ENCODE assay signal across 12 cellular contexts in genomic region chr19:46625731-46626130, GRCh38. TPM values are rescaled to one million over a fixed set of nuclear protein-coding genes. Genes with fewer than 3 reads are reported as not detected.
DNase-seq lines count a peak whose midpoint lies in the region; ATAC-seq and TF ChIP-seq lines count a peak whose summit lies in the region.
"Had no signal": no experiment of that assay in that cellular context is flagged by ENCODE, and none has a peak within 500 bp of the region (broad histone marks: within the 10 kb centered on the region; RNA-seq: fewer than 3 reads in every experiment).

No MANE protein-coding gene starts in this region.

- H3K27ac Mint-ChIP-seq in memory B cell = peak overlapping the region; percentile 72

- no peak for ATAC-seq in RWPE2 (ENCODE audit: low read depth)
- ATAC-seq in memory B cell (ENCODE audit: low read depth) = no peak
- ATAC-seq in HG03342 (IDR thresholded peaks at IDR 0.05; ENCODE audit: unreplicated experiment) = no peak

- H3K27me3 Mint-ChIP-seq in memory B cell = peaks cover 3% of the 10 kb centered on the region

- no peaks in the 10 kb centered on the region for H3K36me3 ChIP-seq in RWPE2 (ENCODE audit: low read depth)
- H3K36me3 ChIP-seq in breast epithelium = no peaks in the 10 kb centered on the region
- no peaks in the 10 kb centered on the region for H3K36me3 ChIP-seq in subcutaneous abdominal adipose tissue (ENCODE audit: control insufficient read depth in 5 of 5, insufficient read depth in 5 of 5, low read length in 5 of 5)

- TF ChIP-seq POLR2A in breast epithelium (IDR thresholded peaks at IDR 0.05) = no peak

- no peaks in the 10 kb centered on the region for H3K36me3 Mint-ChIP-seq in memory B cell

- intact Hi-C loops in breast epithelium (cut with DNase I; ENCODE audit: low total_unique reads) = no loop called here

- H3K27me3 ChIP-seq in RWPE2 (ENCODE audit: insufficient read depth, poor library complexity, severe bottlenecking) (no peaks in the 10 kb centered on the region), breast epithelium (no peaks in the 10 kb centered on the region), subcutaneous abdominal adipose tissue (ENCODE audit: control insufficient read depth in 5 of 5, insufficient read depth in 4 of 5, low read length in 5 of 5) (peaks cover 0 to 6% (median 0%) of the 10 kb centered on the region in 5 donors)

- H3K9me3 ChIP-seq in RWPE2 (ENCODE audit: severe bottlenecking) = no peaks in the 10 kb centered on the region
- H3K9me3 ChIP-seq in breast epithelium = no peaks in the 10 kb centered on the region
- no peaks in the 10 kb centered on the region for H3K9me3 ChIP-seq in subcutaneous abdominal adipose tissue (ENCODE audit: control insufficient read depth in 5 of 5, low read length in 5 of 5)

- no peak overlapping the region for H3K4me3 ChIP-seq in RWPE2 (ENCODE audit: severe bottlenecking)
- H3K4me3 ChIP-seq in breast epithelium = no peak overlapping the region
- H3K4me3 ChIP-seq in subcutaneous abdominal adipose tissue (ENCODE audit: low read depth in 1 of 5, low read length in 5 of 5) = no peak overlapping the region

- H3K9ac ChIP-seq in subcutaneous abdominal adipose tissue (ENCODE audit: low read length in 5 of 5) = peak overlapping the region in 2 of 5 donors; percentile 42 to 56

- DNase-seq in RWPE2 (ENCODE audit: low spot score) = peak; percentile 54
- DNase-seq in breast epithelium (ENCODE audit: low spot score in 2 of 2) = no peak
- no peak for DNase-seq in memory B cell (ENCODE audit: low spot score in 2 of 2)
- no peak for DNase-seq in T1000 (lab: John Stamatoyannopoulos, UW)
- no peak for DNase-seq in iPS-NIHi7 (ENCODE audit: extremely low spot score)
- DNase-seq: cerebellar nuclear complex had no signal

- H3K4me3 Mint-ChIP-seq in memory B cell = no peak overlapping the region

- H3K27ac ChIP-seq in RWPE2 (ENCODE audit: poor library complexity, severe bottlenecking) (no peak overlapping the region), breast epithelium (peak overlapping the region; percentile 59 to 89), subcutaneous abdominal adipose tissue (ENCODE audit: low read depth, low read length) (peak overlapping the region; percentile 83)

- H3K9me3 Mint-ChIP-seq in memory B cell = no peaks in the 10 kb centered on the region

- H3K4me1 ChIP-seq in RWPE2 (ENCODE audit: insufficient read depth, poor library complexity, severe bottlenecking) (peaks cover 7% of the 10 kb centered on the region), breast epithelium (peaks cover 0 to 10% of the 10 kb centered on the region in 2 donors), subcutaneous abdominal adipose tissue (ENCODE audit: control insufficient read depth in 5 of 5, insufficient read depth in 5 of 5, low read length in 5 of 5) (peaks cover 8 to 63% (median 48%) of the 10 kb centered on the region in 5 donors)

- TF ChIP-seq CTCF in RWPE2 (IDR thresholded peaks at IDR 0.05; ENCODE audit: poor library complexity, severe bottlenecking) (no peak), breast epithelium (IDR thresholded peaks at IDR 0.05) (no peak)

- H3K4me1 Mint-ChIP-seq in memory B cell = peaks cover 34% of the 10 kb centered on the region

RNA-seq across cellular contexts. Expression of gene PTGIR, which starts 0.8 kb away (rescaled TPM):
- total RNA-seq in breast epithelium = 1 to 10 TPM in 2 of 3 donors, under 1 TPM in 1; 0.29 to 6.9 (median 1.3) TPM
- total RNA-seq: renal cortical epithelial cell had no signal

RNA-seq across cellular contexts. Expression of gene GNG8, which starts 10.3 kb away (rescaled TPM):
- total RNA-seq in breast epithelium = not detected
- total RNA-seq: fibroblast of villous mesenchyme, left colon, OCI-LY7, renal cortical epithelial cell had no signal

RNA-seq across cellular contexts. Expression of gene CALM3, which starts 24.6 kb away (rescaled TPM):
- 100 to 1,000 TPM in 1 of 3 donors, 10 to 100 TPM in 2; 85.9 to 129 (median 86.6) TPM for total RNA-seq in breast epithelium

RNA-seq across cellular contexts. Expression of gene DACT3, which starts 35.3 kb away (rescaled TPM):
- 1 to 10 TPM in 2 of 3 donors, under 1 TPM in 1; 0.48 to 3.9 (median 1.9) TPM for total RNA-seq in breast epithelium
- total RNA-seq: renal cortical epithelial cell had no signal
